Comparison of ENCODE assay signal across 8 cellular contexts in the genomic region with DNA sequence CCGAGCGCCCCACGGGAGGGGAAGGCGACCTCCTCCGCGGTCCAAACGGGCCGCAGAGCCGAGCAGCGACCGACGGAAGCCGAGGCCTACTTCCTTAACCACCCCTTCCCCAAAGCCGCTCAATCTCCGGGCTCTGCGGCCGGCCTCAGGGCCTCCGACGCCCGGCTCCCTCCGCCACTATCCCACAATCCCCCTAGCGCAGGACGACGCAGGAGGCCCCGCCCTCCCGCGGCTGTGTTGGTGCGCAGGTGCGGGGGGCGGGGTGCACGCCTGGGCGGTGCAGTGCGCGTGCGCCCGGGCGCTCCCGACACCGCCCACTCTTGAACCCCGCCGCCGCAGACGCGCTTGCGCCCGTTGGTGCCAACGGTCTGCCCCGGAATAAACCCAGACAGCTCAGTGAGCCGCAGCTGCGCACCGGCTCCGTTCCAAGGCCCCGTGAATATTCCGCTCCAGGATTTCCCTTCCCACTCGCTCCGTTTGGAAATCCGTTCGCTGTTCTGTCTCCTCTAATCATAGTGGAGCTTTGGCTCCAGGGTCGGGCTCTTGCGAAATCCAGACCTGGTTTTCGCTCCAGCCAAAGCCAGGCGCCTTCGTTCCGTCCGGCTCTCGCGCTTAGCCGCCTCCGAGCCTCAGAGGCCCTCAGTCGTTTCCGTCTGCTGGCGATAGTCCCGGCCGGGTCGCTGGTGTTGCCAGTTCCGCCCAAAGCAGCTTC. TPM values are rescaled to one million over a fixed set of nuclear protein-coding genes. Genes with fewer than 3 reads are reported as not detected.
DNase-seq lines count a peak whose midpoint lies in the region; ATAC-seq and TF ChIP-seq lines count a peak whose summit lies in the region.

A gene with protein sequence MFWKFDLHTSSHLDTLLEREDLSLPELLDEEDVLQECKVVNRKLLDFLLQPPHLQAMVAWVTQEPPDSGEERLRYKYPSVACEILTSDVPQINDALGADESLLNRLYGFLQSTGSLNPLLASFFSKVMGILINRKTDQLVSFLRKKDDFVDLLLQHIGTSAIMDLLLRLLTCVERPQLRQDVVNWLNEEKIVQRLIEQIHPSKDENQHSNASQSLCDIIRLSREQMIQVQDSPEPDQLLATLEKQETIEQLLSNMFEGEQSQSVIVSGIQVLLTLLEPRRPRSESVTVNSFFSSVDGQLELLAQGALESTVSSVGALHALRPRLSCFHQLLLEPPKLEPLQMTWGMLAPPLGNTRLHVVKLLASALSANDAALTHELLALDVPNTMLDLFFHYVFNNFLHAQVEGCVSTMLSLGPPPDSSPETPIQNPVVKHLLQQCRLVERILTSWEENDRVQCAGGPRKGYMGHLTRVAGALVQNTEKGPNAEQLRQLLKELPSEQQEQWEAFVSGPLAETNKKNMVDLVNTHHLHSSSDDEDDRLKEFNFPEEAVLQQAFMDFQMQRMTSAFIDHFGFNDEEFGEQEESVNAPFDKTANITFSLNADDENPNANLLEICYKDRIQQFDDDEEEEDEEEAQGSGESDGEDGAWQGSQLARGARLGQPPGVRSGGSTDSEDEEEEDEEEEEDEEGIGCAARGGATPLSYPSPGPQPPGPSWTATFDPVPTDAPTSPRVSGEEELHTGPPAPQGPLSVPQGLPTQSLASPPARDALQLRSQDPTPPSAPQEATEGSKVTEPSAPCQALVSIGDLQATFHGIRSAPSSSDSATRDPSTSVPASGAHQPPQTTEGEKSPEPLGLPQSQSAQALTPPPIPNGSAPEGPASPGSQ (minus strand): TSS at position 190 of the 712 bp plus-strand sequence. CDS start 11,914 bp downstream, outside the sequence.

- peaks cover 2% of the 10 kb centered on the region for H3F3A ChIP-seq in SK-N-SH (replicated peaks; ENCODE audit: insufficient read depth)

- H3K4me3 ChIP-seq in SK-N-SH (ENCODE audit: low read depth in 2 of 2, low read length in 1 of 2): peak within 1 kb of the TSS; percentile 87 to 94

- POLR2A ChIA-PET in SK-N-SH (lab: Yijun Ruan, JAX): interaction anchor here (0.7 to 2.3 kb wide), 11 partner anchors 10 to 148 kb away, joined by 3 to 19 read pairs (median 7); a partner anchor contains a TSS

- peak within 1 kb of the TSS; percentile 90 for H3K9ac ChIP-seq in SK-N-SH

- H3K4me1 ChIP-seq in SK-N-SH (ENCODE audit: control insufficient read depth in 1 of 2, insufficient read depth in 2 of 2, low read depth in 1 of 2, low read length in 1 of 2): peaks cover 17 to 26% of the 10 kb centered on the region in 2 experiments; a peak in 3 of 4 replicates

- TF ChIP-seq EP300 in SK-N-SH (IDR thresholded peaks at IDR 0.05; ENCODE audit: borderline replicate concordance in 1 of 2, low read depth in 1 of 2, low read length in 1 of 2): peak; percentile 65 to 74; a peak in 2 of 4 replicates

- DNase-seq in GM04504 (ENCODE audit: low read depth) (peak; percentile 100), NCI-H1048 (lab: John Stamatoyannopoulos, UW) (peak; percentile 100), SK-N-SH (peak; percentile 100), germinal center (ENCODE audit: low spot score) (peak; percentile 97), non-pigmented ciliary epithelial cell (ENCODE audit: low read depth) (peak; percentile 98), superior temporal gyrus (ENCODE audit: extremely low spot score) (peak; percentile 99)
- peak; percentile 95 for DNase-seq in activated naive CD4-positive, alpha-beta T cell treated with anti-CD3 and anti-CD28 coated beads, Interleukin-2, amount 50 U/mL, for 16 hours

- H3K4me2 ChIP-seq in SK-N-SH: peak within 1 kb of the TSS; percentile 96

- H3K9me3 ChIP-seq in SK-N-SH: no peaks in the 10 kb centered on the region

- H2AFZ ChIP-seq in SK-N-SH (ENCODE audit: low read depth): peak within 1 kb of the TSS; percentile 69

- TF ChIP-seq RAD21 in SK-N-SH (IDR thresholded peaks at IDR 0.05; ENCODE audit: low read length): peak; percentile 42

- CTCF ChIA-PET in SK-N-SH (lab: Yijun Ruan, JAX): interaction anchor here (1.2 to 2.2 kb wide), 8 partner anchors 19 to 118 kb away, joined by 3 to 6 read pairs (median 5); a partner anchor contains a TSS

- no peaks in the 10 kb centered on the region for H3K27me3 ChIP-seq in SK-N-SH (ENCODE audit: insufficient read depth)

- H3K9me2 ChIP-seq in SK-N-SH: no peaks in the 10 kb centered on the region

- WGBS in SK-N-SH (ENCODE audit: low lambda C conversion rate): under 1% methylated on average over 23 of the region's 76 CpGs

- H3K27ac ChIP-seq in SK-N-SH (ENCODE audit: low read depth in 2 of 2, low read length in 1 of 2): peak within 1 kb of the TSS; percentile 84 to 98

- peaks cover 0 to 4% of the 10 kb centered on the region in 2 experiments for H3K36me3 ChIP-seq in SK-N-SH (replicated peaks in 1 of 2; ENCODE audit: control insufficient read depth in 1 of 2, insufficient read depth in 2 of 2, low read length in 1 of 2)

- no peak for TF ChIP-seq CTCF in SK-N-SH (IDR thresholded peaks at IDR 0.05)

- peaks cover 42% of the 10 kb centered on the region for H4K20me1 ChIP-seq in SK-N-SH (ENCODE audit: insufficient read depth)

- H3K79me2 ChIP-seq in SK-N-SH (ENCODE audit: insufficient read depth): peaks cover 47% of the 10 kb centered on the region

- peak; percentile 68 for ATAC-seq in HG02571 (IDR thresholded peaks at IDR 0.05; ENCODE audit: unreplicated experiment)

TF ChIP-seq in SK-N-SH, 30 proteins besides CTCF, POLR2A, EP300 and RAD21 (continues in another document):
- 0 out of 2 replicates have a peak, but pooled peaks have one; percentile 29 for TF ChIP-seq FOXM1 (IDR thresholded peaks at IDR 0.05; ENCODE audit: low read depth)
- peak; percentile 100 for TF ChIP-seq NRF1 (IDR thresholded peaks at IDR 0.05; ENCODE audit: low read depth, low read length)
- TF ChIP-seq YY1 (IDR thresholded peaks at IDR 0.05; ENCODE audit: low read depth): peak; percentile 80
- peak; percentile 85; the same call in 1 of the 2 replicates for TF ChIP-seq RFX5 (IDR thresholded peaks at IDR 0.05; ENCODE audit: low read length)
- TF ChIP-seq RCOR1 (IDR thresholded peaks at IDR 0.05; ENCODE audit: low read length): peak; percentile 85
- peak; percentile 72 for TF ChIP-seq GABPA (IDR thresholded peaks at IDR 0.05; ENCODE audit: low read depth)
- TF ChIP-seq, protein P1, sequence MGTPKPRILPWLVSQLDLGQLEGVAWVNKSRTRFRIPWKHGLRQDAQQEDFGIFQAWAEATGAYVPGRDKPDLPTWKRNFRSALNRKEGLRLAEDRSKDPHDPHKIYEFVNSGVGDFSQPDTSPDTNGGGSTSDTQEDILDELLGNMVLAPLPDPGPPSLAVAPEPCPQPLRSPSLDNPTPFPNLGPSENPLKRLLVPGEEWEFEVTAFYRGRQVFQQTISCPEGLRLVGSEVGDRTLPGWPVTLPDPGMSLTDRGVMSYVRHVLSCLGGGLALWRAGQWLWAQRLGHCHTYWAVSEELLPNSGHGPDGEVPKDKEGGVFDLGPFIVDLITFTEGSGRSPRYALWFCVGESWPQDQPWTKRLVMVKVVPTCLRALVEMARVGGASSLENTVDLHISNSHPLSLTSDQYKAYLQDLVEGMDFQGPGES (IDR thresholded peaks at IDR 0.05; ENCODE audit: low read depth, low read length): no peak
- TF ChIP-seq, protein P2, sequence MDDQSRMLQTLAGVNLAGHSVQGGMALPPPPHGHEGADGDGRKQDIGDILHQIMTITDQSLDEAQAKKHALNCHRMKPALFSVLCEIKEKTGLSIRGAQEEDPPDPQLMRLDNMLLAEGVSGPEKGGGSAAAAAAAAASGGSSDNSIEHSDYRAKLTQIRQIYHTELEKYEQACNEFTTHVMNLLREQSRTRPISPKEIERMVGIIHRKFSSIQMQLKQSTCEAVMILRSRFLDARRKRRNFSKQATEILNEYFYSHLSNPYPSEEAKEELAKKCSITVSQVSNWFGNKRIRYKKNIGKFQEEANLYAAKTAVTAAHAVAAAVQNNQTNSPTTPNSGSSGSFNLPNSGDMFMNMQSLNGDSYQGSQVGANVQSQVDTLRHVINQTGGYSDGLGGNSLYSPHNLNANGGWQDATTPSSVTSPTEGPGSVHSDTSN (IDR thresholded peaks at IDR 0.05): peak; percentile 94
- peak; percentile 77; the same call in 1 of the 2 replicates for TF ChIP-seq RXRA (IDR thresholded peaks at IDR 0.05; ENCODE audit: borderline replicate concordance, low read depth)
- TF ChIP-seq POLR2AphosphoS5 (IDR thresholded peaks at IDR 0.05; ENCODE audit: low read depth, low read length): peak; percentile 96
- TF ChIP-seq, protein P3, sequence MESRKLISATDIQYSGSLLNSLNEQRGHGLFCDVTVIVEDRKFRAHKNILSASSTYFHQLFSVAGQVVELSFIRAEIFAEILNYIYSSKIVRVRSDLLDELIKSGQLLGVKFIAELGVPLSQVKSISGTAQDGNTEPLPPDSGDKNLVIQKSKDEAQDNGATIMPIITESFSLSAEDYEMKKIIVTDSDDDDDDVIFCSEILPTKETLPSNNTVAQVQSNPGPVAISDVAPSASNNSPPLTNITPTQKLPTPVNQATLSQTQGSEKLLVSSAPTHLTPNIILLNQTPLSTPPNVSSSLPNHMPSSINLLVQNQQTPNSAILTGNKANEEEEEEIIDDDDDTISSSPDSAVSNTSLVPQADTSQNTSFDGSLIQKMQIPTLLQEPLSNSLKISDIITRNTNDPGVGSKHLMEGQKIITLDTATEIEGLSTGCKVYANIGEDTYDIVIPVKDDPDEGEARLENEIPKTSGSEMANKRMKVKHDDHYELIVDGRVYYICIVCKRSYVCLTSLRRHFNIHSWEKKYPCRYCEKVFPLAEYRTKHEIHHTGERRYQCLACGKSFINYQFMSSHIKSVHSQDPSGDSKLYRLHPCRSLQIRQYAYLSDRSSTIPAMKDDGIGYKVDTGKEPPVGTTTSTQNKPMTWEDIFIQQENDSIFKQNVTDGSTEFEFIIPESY (IDR thresholded peaks at IDR 0.05; ENCODE audit: borderline replicate concordance, low read depth): peak; percentile 87
- TF ChIP-seq TAF1 (IDR thresholded peaks at IDR 0.05; ENCODE audit: borderline replicate concordance, low read depth, low read length): peak; percentile 95
- TF ChIP-seq CHD2 (IDR thresholded peaks at IDR 0.05; ENCODE audit: low read length, partially characterized antibody): peak; percentile 90
- TF ChIP-seq, protein P4, sequence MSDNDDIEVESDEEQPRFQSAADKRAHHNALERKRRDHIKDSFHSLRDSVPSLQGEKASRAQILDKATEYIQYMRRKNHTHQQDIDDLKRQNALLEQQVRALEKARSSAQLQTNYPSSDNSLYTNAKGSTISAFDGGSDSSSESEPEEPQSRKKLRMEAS (IDR thresholded peaks at IDR 0.05; ENCODE audit: low read depth): peak; percentile 88
- TF ChIP-seq NFIC (IDR thresholded peaks at IDR 0.05; ENCODE audit: borderline replicate concordance): peak; percentile 87
- TF ChIP-seq TCF12 (IDR thresholded peaks at IDR 0.05): peak; percentile 73

RNA-seq across cellular contexts. Expression of the gene that starts here (rescaled TPM):
- polyA plus RNA-seq in SK-N-SH (2012; rRNA removed): 44.9 and 47.8 TPM in 2 replicates
- 23.6 and 36.5 TPM in 2 replicates for polyA plus RNA-seq in SK-N-SH (2012; cell fraction: cytosol; rRNA removed)
- polyA plus RNA-seq in SK-N-SH (2012; cell fraction: nucleus; rRNA removed): 89.2 and 89.5 TPM in 2 replicates

Comparison
In these comparisons a context has a peak if more than half of its experiments do, and no peak if none do; other contexts are left out.
1. Peak in every context shown above with its lines: DNase-seq, ATAC-seq, H3K4me3 ChIP-seq and H3K27ac ChIP-seq.